Comparison of ENCODE assay signal across 9 cellular contexts in genomic region chr7:38630720-38631673, GRCh38. TPM values are rescaled to one million over a fixed set of nuclear protein-coding genes. Genes with fewer than 3 reads are reported as not detected.
DNase-seq lines count a peak whose midpoint lies in the region; ATAC-seq and TF ChIP-seq lines count a peak whose summit lies in the region.
"Had no signal": no experiment of that assay in that cellular context is flagged by ENCODE, and none has a peak within 500 bp of the region (broad histone marks: within the 10 kb centered on the region; RNA-seq: fewer than 3 reads in every experiment).

AMPH (minus strand) TSS chr7:38631373; CDS start chr7:38631351, 22 bp downstream.

- no peak within 1 kb of the TSS for H3K27ac ChIP-seq in cardiac muscle cell
- no peak within 1 kb of the TSS for H3K27ac ChIP-seq in neuronal stem cell (replicated peaks; ENCODE audit: low read length)

- H3K27me3 Mint-ChIP-seq in activated naive CD8-positive, alpha-beta T cell treated with anti-CD3 and anti-CD28 coated beads, Interleukin-2, amount 10 ng/mL, durations not matched to agents 7 days and 5 days: peaks cover 54% of the 10 kb centered on the region

- no peak for TF ChIP-seq CTCF in cardiac muscle cell (IDR thresholded peaks at IDR 0.05; ENCODE audit: low read depth, low read length)

- H3K27ac Mint-ChIP-seq in activated naive CD8-positive, alpha-beta T cell treated with anti-CD3 and anti-CD28 coated beads, Interleukin-2, amount 10 ng/mL, durations not matched to agents 7 days and 5 days: no peak within 1 kb of the TSS

- H2BK120ac ChIP-seq in neuronal stem cell (ENCODE audit: low read depth, low read length): peak within 1 kb of the TSS; percentile 17

- no peak within 1 kb of the TSS for H4K8ac ChIP-seq in neuronal stem cell (ENCODE audit: low read depth, low read length)

- H3K4me2 ChIP-seq in neuronal stem cell (ENCODE audit: insufficient read depth, low read length, poor library complexity, severe bottlenecking): peak within 1 kb of the TSS; percentile 72

- H2AK5ac ChIP-seq in neuronal stem cell (ENCODE audit: low read depth, low read length): no peak within 1 kb of the TSS

- H2BK15ac ChIP-seq in neuronal stem cell (ENCODE audit: low read length): peak within 1 kb of the TSS; percentile 68

- DNase-seq in DMS 273 treated with DMSO at 0.1 percent for 48 hours (lab: John Stamatoyannopoulos, UW): peak; percentile 76
- DNase-seq in NCI-H2029 (lab: John Stamatoyannopoulos, UW): peak; percentile 47
- peak; percentile 32 for DNase-seq in activated naive CD8-positive, alpha-beta T cell treated with anti-CD3 and anti-CD28 coated beads, Interleukin-2, amount 10 ng/mL, durations not matched to agents 7 days and 5 days
- DNase-seq in cardiac muscle cell (ENCODE audit: low read depth in 1 of 2, low spot score in 1 of 2): peak; percentile 60 to 73
- DNase-seq in neuronal stem cell (ENCODE audit: low spot score): peak; percentile 78

- no peaks in the 10 kb centered on the region for H3K4me1 Mint-ChIP-seq in activated naive CD8-positive, alpha-beta T cell treated with anti-CD3 and anti-CD28 coated beads, Interleukin-2, amount 10 ng/mL, durations not matched to agents 7 days and 5 days

- peak within 1 kb of the TSS; percentile 54 for H3K4me3 ChIP-seq in cardiac muscle cell
- H3K4me3 ChIP-seq in neuronal stem cell (ENCODE audit: low read length in 2 of 2): peak within 1 kb of the TSS; percentile 68 to 83

- POLR2A ChIA-PET in activated naive CD8-positive, alpha-beta T cell treated with anti-CD3 and anti-CD28 coated beads, Interleukin-2, amount 10 ng/mL, durations not matched to agents 7 days and 5 days (lab: Charles Lee): no interaction called here

- H3K23ac ChIP-seq in neuronal stem cell (ENCODE audit: low read depth, low read length, poor library complexity): no peak within 1 kb of the TSS

- peak within 1 kb of the TSS; percentile 30 for H3K4me3 Mint-ChIP-seq in activated naive CD8-positive, alpha-beta T cell treated with anti-CD3 and anti-CD28 coated beads, Interleukin-2, amount 10 ng/mL, durations not matched to agents 7 days and 5 days

- no peaks in the 10 kb centered on the region for H3K79me1 ChIP-seq in neuronal stem cell (ENCODE audit: low read depth, low read length)

- H2BK5ac ChIP-seq in neuronal stem cell (ENCODE audit: low read length): peak within 1 kb of the TSS; percentile 83

- peak; percentile 30 for ATAC-seq in activated naive CD8-positive, alpha-beta T cell treated with anti-CD3 and anti-CD28 coated beads, Interleukin-2, amount 10 ng/mL, durations not matched to agents 7 days and 5 days (ENCODE audit: low read depth)
- ATAC-seq in GM21515 (IDR thresholded peaks at IDR 0.05; ENCODE audit: unreplicated experiment) (no peak), HG03159 (IDR thresholded peaks at IDR 0.05; ENCODE audit: unreplicated experiment) (no peak), HG02571 (IDR thresholded peaks at IDR 0.05; ENCODE audit: unreplicated experiment) (no peak)

- H3K36me3 ChIP-seq in cardiac muscle cell (no peaks in the 10 kb centered on the region), neuronal stem cell (replicated peaks in 1 of 2; ENCODE audit: control insufficient read depth in 2 of 2, insufficient read depth in 2 of 2, low read length in 2 of 2) (no peaks in the 10 kb centered on the region)

- H3K9me3 ChIP-seq in cardiac muscle cell (ENCODE audit: low read depth) (no peaks in the 10 kb centered on the region), neuronal stem cell (replicated peaks in 1 of 2; ENCODE audit: control insufficient read depth in 2 of 2, insufficient read depth in 1 of 2, low read depth in 1 of 2, low read length in 2 of 2) (peaks cover 0 to 2% of the 10 kb centered on the region in 2 donors)

- H3K36me3 Mint-ChIP-seq in activated naive CD8-positive, alpha-beta T cell treated with anti-CD3 and anti-CD28 coated beads, Interleukin-2, amount 10 ng/mL, durations not matched to agents 7 days and 5 days: no peaks in the 10 kb centered on the region

- no peak within 1 kb of the TSS for H3K4ac ChIP-seq in neuronal stem cell (ENCODE audit: low read length)

- no CpG with 5 or more reads among the region's 105 CpGs for WGBS in neuronal stem cell (ENCODE audit: extremely low coverage in 2 of 2, insufficient read length in 2 of 2, insufficient replicate concordance in 1 of 2), 2 donors

- H3K14ac ChIP-seq in neuronal stem cell (ENCODE audit: low read length): no peak within 1 kb of the TSS

- peak within 1 kb of the TSS; percentile 98 for H2AFZ ChIP-seq in neuronal stem cell (ENCODE audit: low read length)

- peak within 1 kb of the TSS; percentile 17 for H2BK12ac ChIP-seq in neuronal stem cell (ENCODE audit: low read length)

- H3K9me3 Mint-ChIP-seq in activated naive CD8-positive, alpha-beta T cell treated with anti-CD3 and anti-CD28 coated beads, Interleukin-2, amount 10 ng/mL, durations not matched to agents 7 days and 5 days: no peaks in the 10 kb centered on the region

- H4K91ac ChIP-seq in neuronal stem cell (ENCODE audit: low read depth, low read length, poor library complexity): no peak within 1 kb of the TSS

- peak within 1 kb of the TSS; percentile 96 for H3K18ac ChIP-seq in neuronal stem cell (ENCODE audit: low read length)

- H3K9ac ChIP-seq in neuronal stem cell (ENCODE audit: low read depth, low read length, poor library complexity): peak within 1 kb of the TSS; percentile 94

- H3K4me1 ChIP-seq in cardiac muscle cell (ENCODE audit: low read depth) (no peaks in the 10 kb centered on the region), neuronal stem cell (ENCODE audit: control insufficient read depth in 2 of 2, insufficient read depth in 1 of 2, low read depth in 1 of 2, low read length in 2 of 2) (peaks cover 4 to 14% of the 10 kb centered on the region in 2 donors)

- H3K27me3 ChIP-seq in cardiac muscle cell: peaks cover 46% of the 10 kb centered on the region
- peaks cover 0 to 8% (median 0%) of the 10 kb centered on the region in 3 experiments for H3K27me3 ChIP-seq in neuronal stem cell (ENCODE audit: control insufficient read depth in 3 of 3, insufficient read depth in 3 of 3, low read depth in 1 of 3, low read length in 3 of 3)

RNA-seq across cellular contexts. Expression of gene AMPH, which starts in this region (rescaled TPM):
- not detected for total RNA-seq in activated naive CD8-positive, alpha-beta T cell treated with anti-CD3 and anti-CD28 coated beads, Interleukin-2, amount 10 ng/mL, durations not matched to agents 7 days and 5 days
- total RNA-seq in cardiac muscle cell: 0.32 and 0.48 TPM in 2 replicates
- 0.26 and 1.4 TPM in 2 replicates for polyA plus RNA-seq in cardiac muscle cell
- polyA plus RNA-seq in neuronal stem cell (2013, experiment 1 of 2): 26.4 TPM
- 26.2 TPM for polyA plus RNA-seq in neuronal stem cell (2013, experiment 2 of 2)
- total RNA-seq: renal cortical epithelial cell had no signal

Comparison
In these comparisons a context has a peak if more than half of its experiments do, and no peak if none do; other contexts are left out.
1. Peak in DNase-seq and ATAC-seq in activated naive CD8-positive, alpha-beta T cell treated with anti-CD3 and anti-CD28 coated beads, Interleukin-2, amount 10 ng/mL, durations not matched to agents 7 days and 5 days; RNA of the gene not detected or under 1 TPM.